Comparison of ENCODE assay signal across 15 cellular contexts in the genomic region with DNA sequence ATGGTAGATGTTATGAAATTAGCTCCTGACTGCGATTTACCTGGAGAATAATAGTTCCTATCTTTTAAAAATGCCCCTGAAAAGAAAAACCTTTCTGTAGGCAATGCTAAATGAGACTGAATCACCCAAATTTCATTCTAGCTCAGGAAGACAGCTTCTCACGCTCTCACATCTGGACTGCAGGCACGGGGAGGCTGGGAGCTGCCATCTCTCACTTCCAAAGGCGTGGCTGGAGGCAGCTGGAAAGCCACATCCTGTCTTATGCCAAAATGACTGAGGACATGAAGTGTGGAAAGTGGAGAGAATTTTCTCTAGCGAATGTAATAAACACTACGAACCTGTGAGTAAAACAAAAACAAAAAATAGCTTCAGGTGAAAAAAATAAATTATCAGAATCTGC. TPM values are rescaled to one million over a fixed set of nuclear protein-coding genes. Genes with fewer than 3 reads are reported as not detected.
DNase-seq lines count a peak whose midpoint lies in the region.
"Had no signal": no experiment of that assay in that cellular context is flagged by ENCODE, and none has a peak within 500 bp of the region (broad histone marks: within the 10 kb centered on the region; RNA-seq: fewer than 3 reads in every experiment).

No MANE protein-coding gene starts in this region.

- H3K9me3 ChIP-seq in skeletal muscle satellite cell (replicated peaks; ENCODE audit: low read length) = no peaks in the 10 kb centered on the region

- H3K36me3 ChIP-seq in skeletal muscle satellite cell (ENCODE audit: insufficient read depth, low read length) = no peaks in the 10 kb centered on the region

- peak overlapping the region; percentile 37 for H3K4me2 ChIP-seq in skeletal muscle satellite cell (ENCODE audit: low read length)

- peaks cover 25% of the 10 kb centered on the region for H3K4me1 ChIP-seq in skeletal muscle satellite cell (ENCODE audit: control insufficient read depth, insufficient read depth, low read length)

- H3K4me3 ChIP-seq in skeletal muscle satellite cell (ENCODE audit: low read length) = no peak overlapping the region

- DNase-seq in HCEC 1CT (peak; percentile 90), SW480 (ENCODE audit: low spot score) (peak; percentile 42), foreskin melanocyte (peak; percentile 71), NCI-H1092 (lab: John Stamatoyannopoulos, UW) (no peak), hypothalamus (lab: John Stamatoyannopoulos, UW) (no peak)
- DNase-seq in activated CD4-positive, alpha-beta T cell treated with anti-CD3 and anti-CD28 coated beads for 1 hour = no peak
- DNase-seq: activated B cell treated with CpG ODN at 0.5 μM for 24 hours; activated CD8-positive, alpha-beta memory T cell treated with anti-CD3 and anti-CD28 coated beads, Interleukin-2, amount 50 U/mL, for 48 hours; CD4-positive, alpha-beta T cell; kidney; NCI-H1694; NCI-H774; SIG-M5; stimulated activated naive CD4-positive, alpha-beta T cell treated with Interleukin-2 at 50 U/mL for 16 hours had no signal

- no peaks in the 10 kb centered on the region for H3K27me3 ChIP-seq in skeletal muscle satellite cell (ENCODE audit: control insufficient read depth, insufficient read depth, low read length)

- no peak overlapping the region for H3K9ac ChIP-seq in skeletal muscle satellite cell (ENCODE audit: low read depth, low read length)

RNA-seq across cellular contexts. Expression of gene UBL3, which starts 58.0 kb away (rescaled TPM):
- total RNA-seq in skeletal muscle satellite cell (2012; rRNA removed) = 11.7 and 18.1 TPM in 2 replicates

Comparison
In these comparisons a context has a peak if more than half of its experiments do, and no peak if none do; other contexts are left out.
1. DNase-seq: peak in HCEC 1CT (single experiment), SW480 (single experiment) and foreskin melanocyte (single experiment); none in activated CD4-positive, alpha-beta T cell treated with anti-CD3 and anti-CD28 coated beads for 1 hour (single experiment), NCI-H1092 (single experiment) and hypothalamus (0 of 51).